Comparison of ENCODE assay signal across 8 cellular contexts in the genomic region with DNA sequence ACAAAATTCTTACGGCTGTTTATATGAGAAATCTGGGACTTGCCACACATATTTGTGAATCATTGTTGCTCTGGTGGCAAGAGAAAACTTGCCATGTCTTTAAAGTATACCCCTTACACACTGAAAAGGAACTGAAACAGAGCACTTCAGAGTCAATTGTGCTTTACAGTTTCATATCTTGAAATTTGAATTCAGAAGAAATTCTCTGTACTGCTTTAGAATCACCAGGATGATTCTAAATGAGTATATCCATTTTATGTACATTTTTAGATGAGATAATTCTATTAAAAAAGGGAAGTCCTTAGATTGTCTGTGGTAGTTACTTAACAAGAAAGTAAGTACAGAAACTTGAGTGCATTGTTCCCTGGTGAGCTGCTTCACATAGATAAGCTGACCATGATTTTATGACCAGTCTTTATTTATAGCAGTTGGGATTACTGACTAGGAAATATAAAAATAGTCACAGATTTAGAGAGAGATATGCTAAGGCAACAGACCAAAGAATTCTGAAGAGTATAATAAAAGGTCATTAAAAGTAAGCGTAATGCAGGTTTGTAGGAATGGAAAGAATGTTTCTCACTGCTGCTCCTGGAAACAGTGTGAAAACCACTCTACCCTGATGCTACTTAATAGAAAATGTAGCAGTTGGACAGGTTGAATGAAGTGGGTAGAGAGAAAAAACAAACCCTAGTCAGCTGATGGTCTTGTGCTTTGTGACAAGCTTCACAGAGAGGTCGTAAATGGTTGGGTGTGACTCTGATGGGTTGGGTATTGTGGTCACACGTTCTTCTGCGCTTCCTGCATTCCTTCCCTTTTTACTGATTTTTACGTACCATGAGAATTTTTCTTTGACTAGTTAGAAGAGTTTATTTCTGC. TPM values are rescaled to one million over a fixed set of nuclear protein-coding genes. Genes with fewer than 3 reads are reported as not detected.
DNase-seq lines count a peak whose midpoint lies in the region; ATAC-seq and TF ChIP-seq lines count a peak whose summit lies in the region.

No MANE protein-coding gene starts in this region.

- peak overlapping the region; percentile 90 for H3K27ac Mint-ChIP-seq in T-helper 17 cell

- DNase-seq in DMS153 treated with DMSO at 0.1 percent for 48 hours (lab: John Stamatoyannopoulos, UW; ENCODE audit: unreplicated experiment) (peak; percentile 29), T-helper 17 cell (no peak), foreskin keratinocyte (peak; percentile 66 to 85), gastrocnemius medialis (peak; percentile 37 to 58), retina (no peak), NCI-H1694 (lab: John Stamatoyannopoulos, UW) (no peak)

- intact Hi-C loops in gastrocnemius medialis (cut with DNase I; ENCODE audit: low total_unique reads), result loop anchor here (2.0 kb wide), 1 partner anchor 39 kb away; no protein-coding TSS in a partner anchor

- H3K36me3 ChIP-seq in gastrocnemius medialis, result no peaks in the 10 kb centered on the region

- H3K9me3 ChIP-seq in T-helper 17 cell (ENCODE audit: control insufficient read depth, low read length, poor library complexity, severe bottlenecking) (no peaks in the 10 kb centered on the region), gastrocnemius medialis (no peaks in the 10 kb centered on the region)

- TF ChIP-seq POLR2A in gastrocnemius medialis (IDR thresholded peaks at IDR 0.05), result peak; percentile 15 to 27

- peaks cover 27% of the 10 kb centered on the region for H3K4me1 Mint-ChIP-seq in T-helper 17 cell

- ATAC-seq in GM19395 (IDR thresholded peaks at IDR 0.05; ENCODE audit: unreplicated experiment), result peak; percentile 87
- peak; percentile 76 for ATAC-seq in HG03378 (IDR thresholded peaks at IDR 0.05; ENCODE audit: unreplicated experiment)
- ATAC-seq in T-helper 17 cell, result peak; percentile 81
- ATAC-seq in foreskin keratinocyte, result no peak
- peak; percentile 73 to 80 for ATAC-seq in gastrocnemius medialis

- H3K27me3 Mint-ChIP-seq in T-helper 17 cell, result no peaks in the 10 kb centered on the region

- H3K4me1 ChIP-seq in foreskin keratinocyte (peaks cover 46% of the 10 kb centered on the region), gastrocnemius medialis (peaks cover 79 to 83% of the 10 kb centered on the region in 2 donors)

- no peak for TF ChIP-seq CTCF in foreskin keratinocyte (conservative IDR thresholded peaks at IDR 0.05)
- no peak for TF ChIP-seq CTCF in gastrocnemius medialis (IDR thresholded peaks at IDR 0.05 in 4 of 5, conservative IDR thresholded peaks at IDR 0.05 in 1 of 5)

- in situ Hi-C loops in gastrocnemius medialis (cut with MboI; ENCODE audit: low sequenced_read_pairs in 4 of 4), result no loop called here

- no peaks in the 10 kb centered on the region for H3K27me3 ChIP-seq in foreskin keratinocyte
- H3K27me3 ChIP-seq in gastrocnemius medialis, result no peaks in the 10 kb centered on the region

- no peaks in the 10 kb centered on the region for H3K36me3 Mint-ChIP-seq in T-helper 17 cell (ENCODE audit: low read depth)

- H3K4me3 Mint-ChIP-seq in T-helper 17 cell, result peak overlapping the region; percentile 83

- peak overlapping the region; percentile 14 to 23 (median 16) for H3K4me3 ChIP-seq in gastrocnemius medialis

- peak overlapping the region; percentile 6 for H3K27ac ChIP-seq in foreskin keratinocyte
- peak overlapping the region; percentile 80 to 92 (median 90) for H3K27ac ChIP-seq in gastrocnemius medialis

RNA-seq across cellular contexts. Expression of a gene that starts 41.0 kb away (rescaled TPM):
- total RNA-seq in T-helper 17 cell (10 to 100 TPM in 1 of 2 donors, 1 to 10 TPM in 1; 7.7 to 11.5 TPM), foreskin keratinocyte (13.2 and 13.5 TPM in 2 replicates), gastrocnemius medialis (10 to 100 TPM in 3 of 4 donors, 1 to 10 TPM in 1; 9.9 to 32.8 (median 22.2) TPM)
- 1.3 and 1.7 TPM in 2 replicates for polyA plus RNA-seq in foreskin keratinocyte

Comparison
In these comparisons a context has a peak if more than half of its experiments do, and no peak if none do; other contexts are left out.
1. DNase-seq: peak in DMS153 treated with DMSO at 0.1 percent for 48 hours (single experiment), foreskin keratinocyte (2 of 2) and gastrocnemius medialis (2 of 2); none in T-helper 17 cell (0 of 3), retina (single experiment) and NCI-H1694 (single experiment).